Comparison of ENCODE assay signal across 21 cellular contexts in the genomic region with DNA sequence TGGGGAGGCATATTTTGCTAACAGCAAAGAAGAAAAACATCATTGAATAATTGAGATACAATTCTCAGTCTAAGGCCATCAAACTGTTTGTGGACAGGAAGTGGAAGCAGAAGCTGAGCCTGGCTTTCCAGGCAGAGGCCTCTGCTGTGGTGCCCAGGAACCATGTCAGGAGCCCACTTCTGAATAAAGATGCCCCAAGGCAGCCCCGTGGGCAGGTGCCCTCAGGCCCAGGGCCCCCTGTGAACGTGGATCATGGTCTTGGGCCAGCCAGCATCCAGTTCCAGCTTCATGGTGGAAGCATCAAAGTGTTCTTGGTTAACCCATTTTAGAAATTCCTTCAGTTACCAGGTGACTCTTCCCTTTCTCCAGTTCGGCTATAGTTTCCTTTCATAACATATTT.
"Had no signal": no experiment of that assay in that cellular context is flagged by ENCODE, and none has a peak within 500 bp of the region (broad histone marks: within the 10 kb centered on the region; RNA-seq: fewer than 3 reads in every experiment).

No MANE protein-coding gene starts in this region.

- ATAC-seq: Right ventricle myocardium inferior, SK-N-SH treated with all-trans-retinoic acid at 6 μM for 48 hours had no signal

- H3K4me3 ChIP-seq: MG63, PC-9, Peyer's patch, SJCRH30 had no signal

- H3K36me3 ChIP-seq: MG63, Peyer's patch, SJCRH30 had no signal

- DNase-seq: Karpas-422, KG1, MG63, NCI-H1092, NCI-H1105 treated with DMSO at 0.1 percent for 48 hours, NCI-H1417 treated with DMSO at 0.1 percent for 48 hours, NCI-H146, NCI-H1694 treated with DMSO at 0.1 percent for 48 hours, NCI-H1930, NCI-H2081, NCI-H2107, NCI-H2227 treated with DMSO at 0.1 percent for 48 hours, NCI-H524 treated with DMSO at 0.1 percent for 48 hours, NCI-H69, NCI-H774, PC-9, Peyer's patch, SHP77 treated with DMSO at 0.1 percent for 48 hours, SJCRH30 had no signal

- H3K27me3 ChIP-seq: MG63, Peyer's patch had no signal

- H3K9me3 ChIP-seq: MG63, Peyer's patch, SJCRH30 had no signal

- H3K27ac ChIP-seq: PC-9, Peyer's patch, SJCRH30 had no signal

- H3K4me1 ChIP-seq: Peyer's patch, SJCRH30 had no signal
